In genomic region chr1:211318881-211319280, GRCh38 we compare ENCODE assay signal across 22 cellular contexts. TPM values are rescaled to one million over a fixed set of nuclear protein-coding genes. Genes with fewer than 3 reads are reported as not detected.
DNase-seq lines count a peak whose midpoint lies in the region; ATAC-seq, FAIRE-seq and TF ChIP-seq lines count a peak whose summit lies in the region.
"Had no signal": no experiment of that assay in that cellular context is flagged by ENCODE, and none has a peak within 500 bp of the region (broad histone marks: within the 10 kb centered on the region; RNA-seq: fewer than 3 reads in every experiment).

No MANE protein-coding gene starts in this region.

- DNase-seq in GM12891 (ENCODE audit: insufficient read length, low spot score): no peak
- DNase-seq in GM12892 (ENCODE audit: insufficient read length): no peak
- DNase-seq in GM12878 (ENCODE audit: low read depth, low spot score): no peak
- no peak for DNase-seq in NCI-H1436 (lab: John Stamatoyannopoulos, UW)
- DNase-seq: 8988T; ACHN; BE2C; C1 segment of cervical spinal cord; CD4-positive, alpha-beta memory T cell; CD4-positive, CD25-positive, alpha-beta regulatory T cell; CD8-positive, alpha-beta memory T cell; COR-L47; DMS 273 treated with DMSO at 0.1 percent for 48 hours; DMS153; DMS53; DMS79; DND-41; EL had no signal

- H2AFZ ChIP-seq in GM12878 (ENCODE audit: control insufficient read depth, low read depth, low read length): no peak overlapping the region

- no peak for TF ChIP-seq POLR2A in GM12891 (IDR thresholded peaks at IDR 0.05; ENCODE audit: low read depth, low read length)
- no peak for TF ChIP-seq POLR2A in GM12892 (IDR thresholded peaks at IDR 0.05; ENCODE audit: low read depth, low read length)
- no peak for TF ChIP-seq POLR2A in GM12878 (IDR thresholded peaks at IDR 0.05; ENCODE audit: low read depth, low read length)

- H3K9ac ChIP-seq in GM12878 (ENCODE audit: control insufficient read depth, insufficient read depth, low read length): no peak overlapping the region
- H3K9ac ChIP-seq: BLaER1 had no signal

- no peaks in the 10 kb centered on the region for H3K79me2 ChIP-seq in GM12878 (ENCODE audit: control insufficient read depth, insufficient read depth, low read length)

- H3K4me1 ChIP-seq in GM12878 (ENCODE audit: control insufficient read depth, insufficient read depth, low read length): no peaks in the 10 kb centered on the region
- H3K4me1 ChIP-seq: BE2C, BLaER1 had no signal

- no peak overlapping the region for H3K4me2 ChIP-seq in GM12878 (ENCODE audit: control insufficient read depth, insufficient read depth)
- H3K4me2 ChIP-seq: BLaER1 had no signal

- intact Hi-C loops in GM12878 (cut with micrococcal nuclease; ENCODE audit: unreplicated experiment): no loop called here

- RAD21 ChIA-PET in GM12878 (lab: Charles Lee; ENCODE audit: unreplicated experiment): no interaction called here

- BruUV-seq in GM12878 (replicated peaks; lab: Mats Ljungman, UMichigan): no TSS peak

- TF ChIP-seq RAD21 in GM12878 (IDR thresholded peaks at IDR 0.05; ENCODE audit: insufficient read depth, low read depth, low read length): no peak

- H3K27ac ChIP-seq in GM12878 (ENCODE audit: control insufficient read depth, insufficient read depth): no peak overlapping the region
- H3K27ac ChIP-seq: BLaER1 had no signal

- TF ChIP-seq EP300 in GM12878 (IDR thresholded peaks at IDR 0.05; ENCODE audit: borderline replicate concordance in 1 of 2, control insufficient read depth in 1 of 2, low read depth in 2 of 2, low read length in 2 of 2): no peak

- CTCF ChIA-PET in GM12878 (lab: Yijun Ruan, JAX): no interaction called here

- no peaks in the 10 kb centered on the region for H3K27me3 ChIP-seq in GM12878 (replicated peaks in 1 of 2; ENCODE audit: control insufficient read depth in 2 of 2, insufficient read depth in 2 of 2, low read length in 1 of 2)
- H3K27me3 ChIP-seq: BE2C, BLaER1 had no signal

- POLR2A ChIA-PET in GM12878 (lab: Charles Lee): no interaction called here

- in situ Hi-C loops in GM12878 (cut with MboI): no loop called here

- SMC1A ChIA-PET in GM12878 (lab: Charles Lee; ENCODE audit: uncharacterized antibody, unreplicated experiment): interaction anchor here (0.7 to 1.4 kb wide), 3 partner anchors 161 to 339 kb away, joined by 3 read pairs; no protein-coding TSS in a partner anchor

- ATAC-seq in GM12878 (no peak), GM18873 (IDR thresholded peaks at IDR 0.05; ENCODE audit: low FRiP score, unreplicated experiment) (no peak), GM21367 (IDR thresholded peaks at IDR 0.05; ENCODE audit: unreplicated experiment) (no peak)

- FAIRE-seq in GM12891 (lab: Jason Lieb, UNC): peak; percentile 45
- peak; percentile 42 for FAIRE-seq in GM12892 (lab: Jason Lieb, UNC)
- peak; percentile 23 for FAIRE-seq in GM12878 (lab: Jason Lieb, UNC)
- FAIRE-seq: A204.1 had no signal

- no peak overlapping the region for H3K4me3 ChIP-seq in GM12878
- H3K4me3 ChIP-seq: BLaER1 had no signal

- no peaks in the 10 kb centered on the region for H3K9me3 ChIP-seq in GM12878 (replicated peaks; ENCODE audit: control insufficient read depth, insufficient read depth, low read length)
- H3K9me3 ChIP-seq: BE2C, BLaER1 had no signal

- peaks cover 0 to 9% of the 10 kb centered on the region in 2 experiments; a peak in 1 of 4 replicates for H3K36me3 ChIP-seq in GM12878 (ENCODE audit: control insufficient read depth in 2 of 2, insufficient read depth in 2 of 2, low read length in 1 of 2)

- no peaks in the 10 kb centered on the region for H4K20me1 ChIP-seq in GM12878 (ENCODE audit: control insufficient read depth, insufficient read depth)
- H4K20me1 ChIP-seq: BLaER1 had no signal

- no peak for TF ChIP-seq CTCF in GM12878 (IDR thresholded peaks at IDR 0.05 in 2 of 3, conservative IDR thresholded peaks at IDR 0.05 in 1 of 3; ENCODE audit: control insufficient read depth in 2 of 3, extremely low read depth in 1 of 3, insufficient read depth in 1 of 3, low read depth in 3 of 3, low read length in 3 of 3)

TF ChIP-seq in GM12891, 5 proteins besides CTCF, POLR2A, EP300 and RAD21:
- TF ChIP-seq TAF1 (IDR thresholded peaks at IDR 0.05; ENCODE audit: low read depth, low read length): no peak
- no peak for TF ChIP-seq POU2F2 (IDR thresholded peaks at IDR 0.05; ENCODE audit: low read depth, low read length)
- no peak for TF ChIP-seq SPI1 (IDR thresholded peaks at IDR 0.05; ENCODE audit: low read depth, low read length)
- no peak for TF ChIP-seq POLR2AphosphoS5 (IDR thresholded peaks at IDR 0.05; ENCODE audit: low read depth, low read length)
- TF ChIP-seq PAX5 (IDR thresholded peaks at IDR 0.05; ENCODE audit: insufficient read depth, low read length, severe bottlenecking): no peak

TF ChIP-seq in GM12878, 131 proteins besides CTCF, POLR2A, EP300 and RAD21 (continues in another document):
- TF ChIP-seq ZNF274 (IDR thresholded peaks at IDR 0.05; ENCODE audit: insufficient read depth, insufficient read length) (no peak), SMARCA5 (IDR thresholded peaks at IDR 0.05) (no peak), IKZF1 (conservative IDR thresholded peaks at IDR 0.05) (no peak), RB1 (IDR thresholded peaks at IDR 0.05; ENCODE audit: borderline replicate concordance) (no peak), NR2C2 (IDR thresholded peaks at IDR 0.05; ENCODE audit: borderline replicate concordance, control insufficient read depth, insufficient read length, low read depth) (no peak), MTA3 (IDR thresholded peaks at IDR 0.05; ENCODE audit: borderline replicate concordance, low read length) (no peak), NR2F1 (conservative IDR thresholded peaks at IDR 0.05) (no peak), CHD2 (IDR thresholded peaks at IDR 0.05; ENCODE audit: borderline replicate concordance, low read depth, low read length) (no peak), STAT3 (IDR thresholded peaks at IDR 0.05; ENCODE audit: low read depth, low read length) (no peak)
- TF ChIP-seq, protein P1, sequence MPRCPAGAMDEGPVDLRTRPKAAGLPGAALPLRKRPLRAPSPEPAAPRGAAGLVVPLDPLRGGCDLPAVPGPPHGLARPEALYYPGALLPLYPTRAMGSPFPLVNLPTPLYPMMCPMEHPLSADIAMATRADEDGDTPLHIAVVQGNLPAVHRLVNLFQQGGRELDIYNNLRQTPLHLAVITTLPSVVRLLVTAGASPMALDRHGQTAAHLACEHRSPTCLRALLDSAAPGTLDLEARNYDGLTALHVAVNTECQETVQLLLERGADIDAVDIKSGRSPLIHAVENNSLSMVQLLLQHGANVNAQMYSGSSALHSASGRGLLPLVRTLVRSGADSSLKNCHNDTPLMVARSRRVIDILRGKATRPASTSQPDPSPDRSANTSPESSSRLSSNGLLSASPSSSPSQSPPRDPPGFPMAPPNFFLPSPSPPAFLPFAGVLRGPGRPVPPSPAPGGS (IDR thresholded peaks at IDR 0.05; ENCODE audit: borderline replicate concordance, insufficient read depth, low read depth, low read length, poor library complexity, severe bottlenecking): no peak

RNA-seq across cellular contexts. Expression of gene TRAF5, which starts 7.8 kb away (rescaled TPM):
- 16.0 TPM for polyA plus RNA-seq in GM12891 (2012; ENCODE audit: low read depth, missing spikeins)
- 28.9 TPM for polyA plus RNA-seq in GM12892 (2012; ENCODE audit: missing spikeins)
- 149 and 152 TPM in 2 replicates for total RNA-seq in GM12878 (2013; cell fraction: nucleolus; rRNA removed)
- total RNA-seq in GM12878 (2014; rRNA removed): 35.3 and 36.1 TPM in 2 replicates
- 25.0 and 26.5 TPM in 2 replicates for total RNA-seq in GM12878 (2014; rRNA removed; fragmentation: Illumina TruSeq; extraction: Trizol)
- total RNA-seq in GM12878 (2021): 25.7 and 27.6 TPM in 2 replicates
- 17.0 TPM for polyA plus RNA-seq in GM12878 (2011; ENCODE audit: low read depth)
- 36.5 and 49.7 TPM in 2 replicates for polyA plus RNA-seq in GM12878 (2011; rRNA removed)
- 23.0 TPM in 2 replicates for polyA plus RNA-seq in GM12878 (2011; cell fraction: cytosol; rRNA removed)
- 96.9 and 102 TPM in 2 replicates for polyA plus RNA-seq in GM12878 (2011; cell fraction: nucleus; rRNA removed)
- 18.6 and 25.1 TPM in 2 replicates for polyA plus RNA-seq in GM12878 (2012)
- polyA plus RNA-seq in GM12878 (2014; fragmentation: Illumina TruSeq; extraction: Trizol): 36.4 and 48.6 TPM in 2 replicates
- polyA plus RNA-seq in GM12878 (2014; fragmentation: Nextera tagmentation; extraction: Ambion mirVana): 10 to 100 TPM; 10.6 to 11.8 TPM
- 30.8 and 34.4 TPM in 2 replicates for polyA plus RNA-seq in GM12878 (2014; rRNA removed)
- polyA plus RNA-seq in GM12878 (2016; fragmentation: Nextera tagmentation; extraction: Ambion mirVana): 10 to 100 TPM; 16.7 to 19.7 TPM
- polyA minus RNA-seq in GM12878 (2011; rRNA and poly(A)+ RNA removed): 24.5 and 25.3 TPM in 2 replicates
- polyA minus RNA-seq in GM12878 (2011; cell fraction: cytosol; rRNA and poly(A)+ RNA removed): 8.7 and 9.8 TPM in 2 replicates
- polyA minus RNA-seq in GM12878 (2011; cell fraction: nucleus; rRNA and poly(A)+ RNA removed): 45.0 and 64.3 TPM in 2 replicates

RNA-seq across cellular contexts. Expression of gene RCOR3, which starts 59.7 kb away (rescaled TPM):
- 19.8 TPM for polyA plus RNA-seq in GM12891 (2012; ENCODE audit: low read depth, missing spikeins)
- 21.8 TPM for polyA plus RNA-seq in GM12892 (2012; ENCODE audit: missing spikeins)
- 188 and 191 TPM in 2 replicates for total RNA-seq in GM12878 (2013; cell fraction: nucleolus; rRNA removed)
- 14.9 and 18.5 TPM in 2 replicates for total RNA-seq in GM12878 (2014; rRNA removed)
- total RNA-seq in GM12878 (2014; rRNA removed; fragmentation: Illumina TruSeq; extraction: Trizol): 22.3 and 26.9 TPM in 2 replicates
- total RNA-seq in GM12878 (2021): 24.8 and 25.2 TPM in 2 replicates
- 17.5 TPM for polyA plus RNA-seq in GM12878 (2011; ENCODE audit: low read depth)
- 55.0 and 55.5 TPM in 2 replicates for polyA plus RNA-seq in GM12878 (2011; rRNA removed)
- 23.9 and 28.9 TPM in 2 replicates for polyA plus RNA-seq in GM12878 (2011; cell fraction: cytosol; rRNA removed)
- polyA plus RNA-seq in GM12878 (2011; cell fraction: nucleus; rRNA removed): 84.7 and 102 TPM in 2 replicates
- 22.6 and 24.1 TPM in 2 replicates for polyA plus RNA-seq in GM12878 (2012)
- 28.8 and 29.9 TPM in 2 replicates for polyA plus RNA-seq in GM12878 (2014; fragmentation: Illumina TruSeq; extraction: Trizol)
- polyA plus RNA-seq in GM12878 (2014; fragmentation: Nextera tagmentation; extraction: Ambion mirVana): 1 to 10 TPM; 8.0 to 8.2 TPM
- polyA plus RNA-seq in GM12878 (2014; rRNA removed): 20.2 and 26.6 TPM in 2 replicates
- polyA plus RNA-seq in GM12878 (2016; fragmentation: Nextera tagmentation; extraction: Ambion mirVana): 10 to 100 TPM; 25.0 to 26.8 TPM
- polyA minus RNA-seq in GM12878 (2011; rRNA and poly(A)+ RNA removed): 53.6 and 71.5 TPM in 2 replicates
- polyA minus RNA-seq in GM12878 (2011; cell fraction: cytosol; rRNA and poly(A)+ RNA removed): 19.1 and 21.1 TPM in 2 replicates
- 67.8 and 106 TPM in 2 replicates for polyA minus RNA-seq in GM12878 (2011; cell fraction: nucleus; rRNA and poly(A)+ RNA removed)
